Comparison of ENCODE assay signal across 10 cellular contexts in the genomic region with DNA sequence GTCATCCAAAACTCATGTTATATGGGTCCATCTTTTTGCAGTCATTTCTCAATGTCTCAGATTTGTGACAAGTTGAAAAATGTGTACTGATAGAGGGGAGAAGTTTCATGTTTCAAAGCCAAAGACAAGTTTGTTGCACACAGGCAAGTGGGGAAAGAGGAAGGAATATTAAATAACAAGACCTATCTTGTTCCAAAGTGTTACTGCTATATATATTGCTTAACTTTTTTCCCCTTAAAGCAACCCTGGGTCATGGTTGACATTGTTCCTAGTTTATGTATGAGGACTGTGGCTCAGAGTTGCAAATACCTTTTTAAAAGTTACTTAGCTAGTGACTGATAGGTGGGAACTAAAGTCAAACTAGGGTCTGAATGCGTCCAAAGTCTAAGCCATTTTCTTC. TPM values are rescaled to one million over a fixed set of nuclear protein-coding genes. Genes with fewer than 3 reads are reported as not detected.
DNase-seq lines count a peak whose midpoint lies in the region; ATAC-seq and TF ChIP-seq lines count a peak whose summit lies in the region.
"Had no signal": no experiment of that assay in that cellular context is flagged by ENCODE, and none has a peak within 500 bp of the region (broad histone marks: within the 10 kb centered on the region; RNA-seq: fewer than 3 reads in every experiment).

No MANE protein-coding gene starts in this region.

- no peak for TF ChIP-seq CTCF in CD4-positive, alpha-beta T cell (IDR thresholded peaks at IDR 0.05)
- no peak for TF ChIP-seq CTCF in GM20000 (IDR thresholded peaks at IDR 0.05; ENCODE audit: extremely low read depth, missing control alignments)

- H3K4me1 Mint-ChIP-seq in CD4-positive, alpha-beta T cell (ENCODE audit: low read depth): peaks cover 92% of the 10 kb centered on the region
- H3K4me1 Mint-ChIP-seq in activated naive CD8-positive, alpha-beta T cell treated with anti-CD3 and anti-CD28 coated beads, Interleukin-2, amount 50 U/mL, for 24 hours: peaks cover 73% of the 10 kb centered on the region
- H3K4me1 Mint-ChIP-seq in naive thymus-derived CD8-positive, alpha-beta T cell: peaks cover 41 to 70% (median 60%) of the 10 kb centered on the region in 4 donors

- no peaks in the 10 kb centered on the region for H3K9me3 Mint-ChIP-seq in CD4-positive, alpha-beta T cell
- no peaks in the 10 kb centered on the region for H3K9me3 Mint-ChIP-seq in activated naive CD8-positive, alpha-beta T cell treated with anti-CD3 and anti-CD28 coated beads, Interleukin-2, amount 50 U/mL, for 24 hours
- no peaks in the 10 kb centered on the region for H3K9me3 Mint-ChIP-seq in naive thymus-derived CD8-positive, alpha-beta T cell

- no peak for DNase-seq in CD4-positive, alpha-beta T cell
- DNase-seq in KBM-7: peak; percentile 69
- DNase-seq in activated naive CD8-positive, alpha-beta T cell treated with anti-CD3 and anti-CD28 coated beads, Interleukin-2, amount 50 U/mL, for 24 hours: no peak
- no peak for DNase-seq in naive thymus-derived CD8-positive, alpha-beta T cell
- DNase-seq in posterior cingulate gyrus: no peak
- DNase-seq in activated effector memory CD4-positive, alpha-beta T cell treated with anti-CD3 and anti-CD28 coated beads, Interleukin-2, amount 50 U/mL, for 16 hours: no peak
- no peak for DNase-seq in GM20000 (ENCODE audit: low spot score)
- DNase-seq: cortex of kidney, NCI-H345 had no signal

- no peaks in the 10 kb centered on the region for H3K27me3 Mint-ChIP-seq in CD4-positive, alpha-beta T cell
- H3K27me3 Mint-ChIP-seq in activated naive CD8-positive, alpha-beta T cell treated with anti-CD3 and anti-CD28 coated beads, Interleukin-2, amount 50 U/mL, for 24 hours: no peaks in the 10 kb centered on the region
- H3K27me3 Mint-ChIP-seq in naive thymus-derived CD8-positive, alpha-beta T cell: no peaks in the 10 kb centered on the region

- no peaks in the 10 kb centered on the region for H3K27me3 ChIP-seq in CD4-positive, alpha-beta T cell (ENCODE audit: control insufficient read depth, insufficient read depth, low read length)

- H3K9me3 ChIP-seq in CD4-positive, alpha-beta T cell (ENCODE audit: control insufficient read depth, low read length): no peaks in the 10 kb centered on the region

- H3K36me3 Mint-ChIP-seq in CD4-positive, alpha-beta T cell (ENCODE audit: low read depth): peaks cover 32% of the 10 kb centered on the region
- peaks cover 15% of the 10 kb centered on the region for H3K36me3 Mint-ChIP-seq in activated naive CD8-positive, alpha-beta T cell treated with anti-CD3 and anti-CD28 coated beads, Interleukin-2, amount 50 U/mL, for 24 hours (ENCODE audit: low read depth)
- peaks cover 8 to 12% (median 10%) of the 10 kb centered on the region in 3 donors for H3K36me3 Mint-ChIP-seq in naive thymus-derived CD8-positive, alpha-beta T cell

- intact Hi-C loops in CD4-positive, alpha-beta T cell (cut with DNase I, micrococcal nuclease): loop anchor here (5.0 to 10.0 kb wide), 7 partner anchors 157 to 477 kb away; partner anchors contain the start of genes ITPRID2 (in 1 of the 2) and UBE2E3 (in 1 of the 2)
- intact Hi-C loops in posterior cingulate gyrus (cut with DNase I): no loop called here

- CTCF ChIA-PET in CD4-positive, alpha-beta T cell (lab: Charles Lee): interaction anchor here (0.9 to 2.5 kb wide), 2 partner anchors 10 to 155 kb away, joined by 3 to 43 read pairs; no protein-coding TSS in a partner anchor

- no peak for ATAC-seq in CD4-positive, alpha-beta T cell (ENCODE audit: poor library complexity)
- ATAC-seq in activated naive CD8-positive, alpha-beta T cell treated with anti-CD3 and anti-CD28 coated beads, Interleukin-2, amount 50 U/mL, for 24 hours: no peak
- ATAC-seq in naive thymus-derived CD8-positive, alpha-beta T cell: no peak
- ATAC-seq in GM19023 (IDR thresholded peaks at IDR 0.05; ENCODE audit: unreplicated experiment): no peak

- peak overlapping the region; percentile 84 for H3K27ac Mint-ChIP-seq in CD4-positive, alpha-beta T cell
- peak overlapping the region; percentile 96 for H3K27ac Mint-ChIP-seq in activated naive CD8-positive, alpha-beta T cell treated with anti-CD3 and anti-CD28 coated beads, Interleukin-2, amount 50 U/mL, for 24 hours
- H3K27ac Mint-ChIP-seq in naive thymus-derived CD8-positive, alpha-beta T cell: peak overlapping the region; percentile 93 to 99 (median 97)

- peak overlapping the region; percentile 93 for H3K27ac ChIP-seq in CD4-positive, alpha-beta T cell (ENCODE audit: low read depth, low read length)

- in situ Hi-C loops in KBM-7 (cut with MboI; ENCODE audit: low pct_unique_long_range_greater_than_20kb, low sequenced_read_pairs): no loop called here

- POLR2A ChIA-PET in CD4-positive, alpha-beta T cell (lab: Charles Lee): interaction anchor here (0.7 to 6.4 kb wide), 5 partner anchors 9 to 478 kb away, joined by 3 to 115 read pairs (median 10); partner anchors contain the start of gene UBE2E3
- POLR2A ChIA-PET in naive thymus-derived CD8-positive, alpha-beta T cell (lab: Charles Lee): interaction anchor here (0.8 to 6.7 kb wide), 11 partner anchors 9 to 353 kb away, joined by 3 to 128 read pairs (median 8); no protein-coding TSS in a partner anchor

- H3K4me3 Mint-ChIP-seq in CD4-positive, alpha-beta T cell: peak overlapping the region; percentile 93
- peak overlapping the region; percentile 94 for H3K4me3 Mint-ChIP-seq in activated naive CD8-positive, alpha-beta T cell treated with anti-CD3 and anti-CD28 coated beads, Interleukin-2, amount 50 U/mL, for 24 hours
- H3K4me3 Mint-ChIP-seq in naive thymus-derived CD8-positive, alpha-beta T cell: peak overlapping the region; percentile 91 to 99 (median 96)

RNA-seq across cellular contexts. Expression of gene ITGA4, which starts 1.7 kb away (rescaled TPM):
- 10 to 100 TPM; 79.4 to 79.5 TPM for total RNA-seq in CD4-positive, alpha-beta T cell
- 100 to 1,000 TPM; 206 to 210 TPM for total RNA-seq in naive thymus-derived CD8-positive, alpha-beta T cell
- polyA plus RNA-seq in naive thymus-derived CD8-positive, alpha-beta T cell: 100 to 1,000 TPM in 2 of 3 donors, 10 to 100 TPM in 1; 88.1 to 128 (median 121) TPM
